In the genomic region with DNA sequence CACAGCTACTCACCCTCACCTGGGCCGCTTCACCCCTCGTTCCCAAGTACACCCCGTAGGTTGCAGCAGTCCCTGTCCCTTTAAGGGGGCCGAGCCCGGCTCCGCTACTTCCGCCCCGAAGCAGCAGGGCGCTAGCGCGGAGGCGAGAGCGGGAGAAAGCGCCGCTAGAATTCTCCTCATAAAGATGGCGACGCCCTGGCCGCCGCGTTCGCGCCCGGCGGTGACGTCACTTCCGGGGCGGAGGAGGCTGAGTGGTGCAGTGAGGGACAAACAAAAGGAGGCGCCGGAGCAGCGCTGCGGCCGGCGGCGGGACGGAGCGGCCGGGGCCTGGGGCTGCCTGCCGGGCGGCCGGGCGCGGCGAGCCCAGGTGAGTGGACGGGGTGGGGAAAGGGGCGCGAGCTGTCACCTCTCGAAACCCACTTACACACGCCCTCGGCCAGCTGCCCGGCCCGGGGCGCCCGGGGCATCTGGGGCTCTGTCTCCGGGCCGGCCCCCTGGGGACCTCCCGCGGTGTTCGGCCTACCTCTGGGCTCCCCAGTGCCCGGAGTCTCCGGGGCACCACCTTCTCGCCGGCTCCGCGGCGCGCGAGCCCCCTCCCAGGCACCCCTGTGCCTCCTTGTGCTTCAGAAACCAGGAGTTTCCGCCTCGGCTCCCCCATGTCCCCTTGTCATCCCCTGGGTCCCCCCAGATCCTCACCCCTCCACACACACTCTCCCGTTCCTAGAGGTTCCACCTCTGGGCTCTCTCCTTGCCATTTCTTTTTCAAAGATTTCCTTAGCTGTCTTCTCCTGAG, we compare ENCODE assay signal across 9 cellular contexts. TPM values are rescaled to one million over a fixed set of nuclear protein-coding genes. Genes with fewer than 3 reads are reported as not detected.
DNase-seq lines count a peak whose midpoint lies in the region; ATAC-seq, FAIRE-seq and TF ChIP-seq lines count a peak whose summit lies in the region.
"Had no signal": no experiment of that assay in that cellular context is flagged by ENCODE, and none has a peak within 500 bp of the region (broad histone marks: within the 10 kb centered on the region; RNA-seq: fewer than 3 reads in every experiment).

A gene (minus strand): TSS at position 67 of the 793 bp plus-strand sequence. CDS start 36,545 bp downstream, outside the sequence.
A gene (plus strand): TSS at position 250 of the 793 bp plus-strand sequence. CDS start 25,032 bp downstream, outside the sequence.

- peak within 1 kb of the TSS; percentile 94 for H3K4me3 Mint-ChIP-seq in WTC11

- POLR2A ChIA-PET in WTC11 (lab: Charles Lee): interaction anchor here (1.1 to 1.5 kb wide), 2 partner anchors 46 to 64 kb away, joined by 3 to 6 read pairs; a partner anchor contains a TSS

- DNase-seq in AG09309 (ENCODE audit: low read depth) (peak; percentile 59), NCI-H226 (peak; percentile 95), WTC11 (ENCODE audit: low spot score) (peak; percentile 98), bronchial epithelial cell (ENCODE audit: low read depth) (peak; percentile 88), iPS-NIHi11 (ENCODE audit: low spot score) (peak; percentile 99), small intestine (peak; percentile 97)

- peak within 1 kb of the TSS; percentile 92 for H3K27ac Mint-ChIP-seq in WTC11

- no peaks in the 10 kb centered on the region for H3K27me3 ChIP-seq in bronchial epithelial cell (ENCODE audit: control insufficient read depth, insufficient read depth, low read length)
- no peaks in the 10 kb centered on the region for H3K27me3 ChIP-seq in small intestine (ENCODE audit: control insufficient read depth in 2 of 2, insufficient read depth in 2 of 2, low read length in 2 of 2)

- H3K27ac ChIP-seq in small intestine (ENCODE audit: low read depth in 1 of 2, low read length in 1 of 2): peak within 1 kb of the TSS; percentile 75 to 88

- ATAC-seq in GM19023 (IDR thresholded peaks at IDR 0.05; ENCODE audit: unreplicated experiment): peak; percentile 85
- ATAC-seq in HG03196 (IDR thresholded peaks at IDR 0.05; ENCODE audit: unreplicated experiment): peak; percentile 81
- ATAC-seq in WTC11: peak; percentile 82

- 0 to 1% (median 1%) methylated on average over 42 to 70 of the region's 70 CpGs for WGBS in small intestine, 3 donors

- H3K4me1 ChIP-seq in small intestine (ENCODE audit: control insufficient read depth in 2 of 2, insufficient read depth in 1 of 2, low read depth in 1 of 2, low read length in 1 of 2): peaks cover under 1 to 3% of the 10 kb centered on the region in 2 donors

- no peaks in the 10 kb centered on the region for H3K9me3 Mint-ChIP-seq in WTC11

- H3K4me1 Mint-ChIP-seq in WTC11: peaks cover 50% of the 10 kb centered on the region

- TF ChIP-seq CTCF in AG09309 (IDR thresholded peaks at IDR 0.05; ENCODE audit: control insufficient read depth, insufficient read depth, low read depth, low read length, missing control alignments): no peak
- TF ChIP-seq CTCF in WTC11 (IDR thresholded peaks at IDR 0.05): no peak
- TF ChIP-seq CTCF in bronchial epithelial cell (IDR thresholded peaks at IDR 0.05; ENCODE audit: insufficient read depth, low read length, severe bottlenecking): peak; percentile 19

- H3K4me3 ChIP-seq in AG09309 (ENCODE audit: control insufficient read depth, low read depth, low read length) (peak within 1 kb of the TSS; percentile 64), bronchial epithelial cell (ENCODE audit: low read depth, low read length) (peak within 1 kb of the TSS; percentile 92), small intestine (ENCODE audit: low read depth in 1 of 2, low read length in 2 of 2) (peak within 1 kb of the TSS; percentile 95 to 96)

- FAIRE-seq in bronchial epithelial cell (lab: Jason Lieb, UNC) (no peak), small intestine (lab: Jason Lieb, UNC) (no peak)
- FAIRE-seq: TTC549 had no signal

- CTCF ChIA-PET in WTC11 (lab: Charles Lee): interaction anchor here (0.8 to 1.8 kb wide), 4 partner anchors 18 to 64 kb away, joined by 3 to 8 read pairs (median 5); a partner anchor contains a TSS

- no peaks in the 10 kb centered on the region for H3K27me3 Mint-ChIP-seq in WTC11 (ENCODE audit: low read depth)

- H3K9me3 ChIP-seq in small intestine (ENCODE audit: control insufficient read depth, low read depth): no peaks in the 10 kb centered on the region

- H3K36me3 ChIP-seq in bronchial epithelial cell (ENCODE audit: control insufficient read depth, insufficient read depth, low read length) (peaks cover 12% of the 10 kb centered on the region), small intestine (ENCODE audit: control insufficient read depth in 2 of 2, insufficient read depth in 2 of 2, low read length in 2 of 2) (peaks cover 0 to 4% of the 10 kb centered on the region in 2 donors)

- peaks cover 20% of the 10 kb centered on the region for H3K36me3 Mint-ChIP-seq in WTC11

TF ChIP-seq in WTC11, 78 proteins besides CTCF, POLR2A, EP300 and RAD21 (continues in another document):
- TF ChIP-seq ZNF423 (CRISPR knock-in tag; IDR thresholded peaks at IDR 0.05): no peak
- TF ChIP-seq, protein P1, sequence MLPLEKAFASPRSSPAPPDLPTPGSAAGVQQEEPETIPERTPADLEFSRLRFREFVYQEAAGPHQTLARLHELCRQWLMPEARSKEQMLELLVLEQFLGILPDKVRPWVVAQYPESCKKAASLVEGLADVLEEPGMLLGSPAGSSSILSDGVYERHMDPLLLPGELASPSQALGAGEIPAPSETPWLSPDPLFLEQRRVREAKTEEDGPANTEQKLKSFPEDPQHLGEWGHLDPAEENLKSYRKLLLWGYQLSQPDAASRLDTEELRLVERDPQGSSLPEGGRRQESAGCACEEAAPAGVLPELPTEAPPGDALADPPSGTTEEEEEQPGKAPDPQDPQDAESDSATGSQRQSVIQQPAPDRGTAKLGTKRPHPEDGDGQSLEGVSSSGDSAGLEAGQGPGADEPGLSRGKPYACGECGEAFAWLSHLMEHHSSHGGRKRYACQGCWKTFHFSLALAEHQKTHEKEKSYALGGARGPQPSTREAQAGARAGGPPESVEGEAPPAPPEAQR (CRISPR knock-in tag; IDR thresholded peaks at IDR 0.05): no peak
- TF ChIP-seq, protein P2, sequence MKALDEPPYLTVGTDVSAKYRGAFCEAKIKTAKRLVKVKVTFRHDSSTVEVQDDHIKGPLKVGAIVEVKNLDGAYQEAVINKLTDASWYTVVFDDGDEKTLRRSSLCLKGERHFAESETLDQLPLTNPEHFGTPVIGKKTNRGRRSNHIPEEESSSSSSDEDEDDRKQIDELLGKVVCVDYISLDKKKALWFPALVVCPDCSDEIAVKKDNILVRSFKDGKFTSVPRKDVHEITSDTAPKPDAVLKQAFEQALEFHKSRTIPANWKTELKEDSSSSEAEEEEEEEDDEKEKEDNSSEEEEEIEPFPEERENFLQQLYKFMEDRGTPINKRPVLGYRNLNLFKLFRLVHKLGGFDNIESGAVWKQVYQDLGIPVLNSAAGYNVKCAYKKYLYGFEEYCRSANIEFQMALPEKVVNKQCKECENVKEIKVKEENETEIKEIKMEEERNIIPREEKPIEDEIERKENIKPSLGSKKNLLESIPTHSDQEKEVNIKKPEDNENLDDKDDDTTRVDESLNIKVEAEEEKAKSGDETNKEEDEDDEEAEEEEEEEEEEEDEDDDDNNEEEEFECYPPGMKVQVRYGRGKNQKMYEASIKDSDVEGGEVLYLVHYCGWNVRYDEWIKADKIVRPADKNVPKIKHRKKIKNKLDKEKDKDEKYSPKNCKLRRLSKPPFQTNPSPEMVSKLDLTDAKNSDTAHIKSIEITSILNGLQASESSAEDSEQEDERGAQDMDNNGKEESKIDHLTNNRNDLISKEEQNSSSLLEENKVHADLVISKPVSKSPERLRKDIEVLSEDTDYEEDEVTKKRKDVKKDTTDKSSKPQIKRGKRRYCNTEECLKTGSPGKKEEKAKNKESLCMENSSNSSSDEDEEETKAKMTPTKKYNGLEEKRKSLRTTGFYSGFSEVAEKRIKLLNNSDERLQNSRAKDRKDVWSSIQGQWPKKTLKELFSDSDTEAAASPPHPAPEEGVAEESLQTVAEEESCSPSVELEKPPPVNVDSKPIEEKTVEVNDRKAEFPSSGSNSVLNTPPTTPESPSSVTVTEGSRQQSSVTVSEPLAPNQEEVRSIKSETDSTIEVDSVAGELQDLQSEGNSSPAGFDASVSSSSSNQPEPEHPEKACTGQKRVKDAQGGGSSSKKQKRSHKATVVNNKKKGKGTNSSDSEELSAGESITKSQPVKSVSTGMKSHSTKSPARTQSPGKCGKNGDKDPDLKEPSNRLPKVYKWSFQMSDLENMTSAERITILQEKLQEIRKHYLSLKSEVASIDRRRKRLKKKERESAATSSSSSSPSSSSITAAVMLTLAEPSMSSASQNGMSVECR (CRISPR knock-in tag; IDR thresholded peaks at IDR 0.05; ENCODE audit: borderline replicate concordance): peak; percentile 69; the same call in 1 of the 2 replicates
- TF ChIP-seq RORB (CRISPR knock-in tag; IDR thresholded peaks at IDR 0.05): no peak
- TF ChIP-seq, protein P3, sequence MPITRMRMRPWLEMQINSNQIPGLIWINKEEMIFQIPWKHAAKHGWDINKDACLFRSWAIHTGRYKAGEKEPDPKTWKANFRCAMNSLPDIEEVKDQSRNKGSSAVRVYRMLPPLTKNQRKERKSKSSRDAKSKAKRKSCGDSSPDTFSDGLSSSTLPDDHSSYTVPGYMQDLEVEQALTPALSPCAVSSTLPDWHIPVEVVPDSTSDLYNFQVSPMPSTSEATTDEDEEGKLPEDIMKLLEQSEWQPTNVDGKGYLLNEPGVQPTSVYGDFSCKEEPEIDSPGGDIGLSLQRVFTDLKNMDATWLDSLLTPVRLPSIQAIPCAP (CRISPR knock-in tag; IDR thresholded peaks at IDR 0.05): no peak
- no peak; the same call in 1 of the 2 replicates for TF ChIP-seq KAT7 (CRISPR knock-in tag; IDR thresholded peaks at IDR 0.05; ENCODE audit: borderline replicate concordance)
- TF ChIP-seq NR1H2 (CRISPR knock-in tag; IDR thresholded peaks at IDR 0.05): no peak
- no peak for TF ChIP-seq MXD4 (CRISPR knock-in tag; IDR thresholded peaks at IDR 0.05; ENCODE audit: borderline replicate concordance)
- TF ChIP-seq NR2C2 (CRISPR knock-in tag; IDR thresholded peaks at IDR 0.05): no peak
- TF ChIP-seq, protein P4, sequence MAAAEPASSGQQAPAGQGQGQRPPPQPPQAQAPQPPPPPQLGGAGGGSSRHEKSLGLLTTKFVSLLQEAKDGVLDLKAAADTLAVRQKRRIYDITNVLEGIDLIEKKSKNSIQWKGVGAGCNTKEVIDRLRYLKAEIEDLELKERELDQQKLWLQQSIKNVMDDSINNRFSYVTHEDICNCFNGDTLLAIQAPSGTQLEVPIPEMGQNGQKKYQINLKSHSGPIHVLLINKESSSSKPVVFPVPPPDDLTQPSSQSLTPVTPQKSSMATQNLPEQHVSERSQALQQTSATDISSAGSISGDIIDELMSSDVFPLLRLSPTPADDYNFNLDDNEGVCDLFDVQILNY (CRISPR knock-in tag; IDR thresholded peaks at IDR 0.05): peak; percentile 83
- no peak for TF ChIP-seq TCF7 (CRISPR knock-in tag; IDR thresholded peaks at IDR 0.05; ENCODE audit: low read depth)
- TF ChIP-seq ZNF232 (CRISPR knock-in tag; IDR thresholded peaks at IDR 0.05): no peak

RNA-seq across cellular contexts. Expression of the first gene that starts in this region (rescaled TPM):
- total RNA-seq in WTC11 (2021): 31.4 to 34.1 TPM (median 33.0 TPM) in 3 replicates
- 9.0 and 9.5 TPM in 2 replicates for total RNA-seq in bronchial epithelial cell
- polyA plus RNA-seq in small intestine: 1 to 10 TPM; 4.1 to 5.6 (median 4.9) TPM

RNA-seq across cellular contexts. Expression of the second gene that starts in this region (rescaled TPM):
- total RNA-seq in WTC11 (2021) (63.8 to 83.5 TPM (median 64.5 TPM) in 3 replicates), bronchial epithelial cell (259 and 329 TPM in 2 replicates)
- polyA plus RNA-seq in small intestine: 10 to 100 TPM in 1 of 3 donors, 1 to 10 TPM in 2; 4.1 to 28.4 (median 5.6) TPM

Comparison
In these comparisons a context has a peak if more than half of its experiments do, and no peak if none do; other contexts are left out.
1. Peak in every context shown above with its lines: DNase-seq, ATAC-seq, H3K4me3 ChIP-seq and H3K27ac ChIP-seq.